22 cellular contexts compared by ENCODE assay signal in the genomic region with DNA sequence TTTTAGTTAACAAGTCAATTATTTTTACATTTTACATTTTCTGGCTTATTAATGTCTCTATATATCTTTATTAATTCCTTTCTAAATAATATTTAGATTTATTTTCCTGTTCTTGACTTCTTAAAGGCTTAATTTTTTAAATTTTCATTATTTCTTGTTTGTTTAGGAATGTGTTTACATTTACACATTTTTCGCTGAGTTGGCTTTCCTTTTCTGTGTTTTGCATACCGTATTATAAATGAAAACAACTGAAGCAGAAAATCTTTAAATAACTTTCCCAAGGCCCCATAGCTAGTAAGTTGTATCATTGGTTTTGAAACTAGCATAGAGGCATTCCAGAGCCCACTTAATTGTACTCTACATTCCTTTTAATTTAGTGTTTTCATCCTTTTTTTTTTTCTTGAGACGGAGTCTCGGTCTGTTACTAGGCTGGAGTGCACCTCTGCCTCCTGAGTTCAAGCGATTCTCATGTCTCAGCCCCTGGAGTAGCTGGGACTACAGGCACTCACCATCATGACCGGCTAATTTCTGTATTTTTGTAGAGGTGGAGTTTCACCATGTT.
"Had no signal": no experiment of that assay in that cellular context is flagged by ENCODE, and none has a peak within 500 bp of the region (broad histone marks: within the 10 kb centered on the region; RNA-seq: fewer than 3 reads in every experiment).

No MANE protein-coding gene starts in this region.

- H3K27ac Mint-ChIP-seq: activated naive CD4-positive, alpha-beta T cell treated with anti-CD3 and anti-CD28 coated beads, Interleukin-2, amount 50 U/mL, for 72 hours; naive thymus-derived CD4-positive, alpha-beta T cell; stimulated activated memory B cell treated with anti-CD40 and anti-IgM and Interleukin-4, amounts not matched to agents 10 μg/mL and 1 μg/mL and 100 μg/mL, for 72 hours had no signal

- H3K27ac ChIP-seq: esophagus muscularis mucosa, gastroesophageal sphincter, heart right ventricle, pancreas, sigmoid colon, spleen, testis, upper lobe of right lung had no signal

- H3K36me3 ChIP-seq: esophagus muscularis mucosa, gastroesophageal sphincter, heart right ventricle, pancreas, sigmoid colon, spleen, upper lobe of right lung had no signal

- H3K4me3 Mint-ChIP-seq: central memory CD8-positive, alpha-beta T cell; naive thymus-derived CD4-positive, alpha-beta T cell; stimulated activated memory B cell treated with anti-CD40 and anti-IgM and Interleukin-4, amounts not matched to agents 10 μg/mL and 1 μg/mL and 100 μg/mL, for 72 hours had no signal

- H3K4me3 ChIP-seq: esophagus muscularis mucosa, gastroesophageal sphincter, heart right ventricle, pancreas, sigmoid colon, spleen, testis, upper lobe of right lung had no signal

- H3K9me3 ChIP-seq: esophagus muscularis mucosa, gastroesophageal sphincter, pancreas, sigmoid colon, testis, upper lobe of right lung had no signal

- H3K36me3 Mint-ChIP-seq: activated naive CD4-positive, alpha-beta T cell treated with anti-CD3 and anti-CD28 coated beads, Interleukin-2, amount 50 U/mL, for 72 hours; stimulated activated memory B cell treated with anti-CD40 and anti-IgM and Interleukin-4, amounts not matched to agents 10 μg/mL and 1 μg/mL and 100 μg/mL, for 72 hours had no signal

- H3K4me1 Mint-ChIP-seq: central memory CD8-positive, alpha-beta T cell; naive thymus-derived CD4-positive, alpha-beta T cell; stimulated activated memory B cell treated with anti-CD40 and anti-IgM and Interleukin-4, amounts not matched to agents 10 μg/mL and 1 μg/mL and 100 μg/mL, for 72 hours had no signal

- H3K4me1 ChIP-seq: esophagus muscularis mucosa, gastroesophageal sphincter, heart right ventricle, pancreas, sigmoid colon, spleen, testis, upper lobe of right lung had no signal

- DNase-seq: activated CD4-positive, alpha-beta T cell treated with anti-CD3 and anti-CD28 coated beads, Interleukin-2, amount 50 U/mL, for 48 hours; activated gamma-delta T cell; amygdala; cortex of kidney; effector CD4-positive, alpha-beta T cell; heart right ventricle; left cardiac atrium; mesendoderm; naive thymus-derived CD4-positive, alpha-beta T cell; pancreas; sigmoid colon; spleen; stimulated activated CD4-positive, alpha-beta T cell treated with anti-CD3 and anti-CD28 coated beads, Interleukin-4, amount 100 ng/mL, for 4 hours; SW 1271; T-helper 2 cell; testis; upper lobe of right lung had no signal

- H3K27me3 Mint-ChIP-seq: central memory CD8-positive, alpha-beta T cell; naive thymus-derived CD4-positive, alpha-beta T cell; stimulated activated memory B cell treated with anti-CD40 and anti-IgM and Interleukin-4, amounts not matched to agents 10 μg/mL and 1 μg/mL and 100 μg/mL, for 72 hours had no signal

- ATAC-seq: activated naive CD4-positive, alpha-beta T cell treated with anti-CD3 and anti-CD28 coated beads, Interleukin-2, amount 50 U/mL, for 72 hours; gastroesophageal sphincter; heart right ventricle; left cardiac atrium; naive thymus-derived CD4-positive, alpha-beta T cell; pancreas; stimulated activated memory B cell treated with anti-CD40 and anti-IgM and Interleukin-4, amounts not matched to agents 10 μg/mL and 1 μg/mL and 100 μg/mL, for 72 hours; upper lobe of right lung had no signal

- H3K27me3 ChIP-seq: esophagus muscularis mucosa, gastroesophageal sphincter, heart right ventricle, pancreas, sigmoid colon, spleen, testis, upper lobe of right lung had no signal
